12 cellular contexts compared by ENCODE assay signal in the genomic region with DNA sequence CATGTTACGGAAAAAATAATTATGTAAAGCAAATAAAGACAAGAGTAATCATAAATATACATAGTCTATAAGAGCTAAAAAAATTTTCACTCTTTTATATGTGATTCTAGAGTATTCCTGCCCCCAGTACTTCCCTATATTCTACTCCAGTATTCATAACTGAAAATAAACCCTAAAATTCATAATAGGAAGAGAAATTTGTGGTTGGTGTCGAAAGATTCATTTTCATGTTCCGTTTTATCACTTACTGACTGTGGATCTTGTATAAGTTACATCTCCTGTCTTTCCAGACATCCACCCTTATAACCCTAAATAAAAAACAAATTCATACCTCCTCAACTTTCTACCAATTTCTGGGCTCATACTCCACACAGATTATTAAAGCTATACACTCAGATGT. TPM values are rescaled to one million over a fixed set of nuclear protein-coding genes. Genes with fewer than 3 reads are reported as not detected.
DNase-seq lines count a peak whose midpoint lies in the region.
"Had no signal": no experiment of that assay in that cellular context is flagged by ENCODE, and none has a peak within 500 bp of the region (broad histone marks: within the 10 kb centered on the region; RNA-seq: fewer than 3 reads in every experiment).

No MANE protein-coding gene starts in this region.

- DNase-seq in AML-193 (lab: John Stamatoyannopoulos, UW) (peak; percentile 73 to 77), CD1c-positive myeloid dendritic cell (ENCODE audit: extremely low spot score) (peak; percentile 89), SIG-M5 treated with dmso at 0.1 percent for 504 hours (lab: John Stamatoyannopoulos, UW; ENCODE audit: unreplicated experiment) (peak; percentile 72), immature natural killer cell (no peak), globus pallidus (ENCODE audit: low spot score) (no peak), posterior cingulate gyrus (no peak)
- no peak for DNase-seq in stimulated activated CD4-positive, alpha-beta T cell treated with anti-CD3 and anti-CD28 coated beads, Interleukin-4, amount 100 ng/mL, for 4 hours
- DNase-seq: amygdala, C1 segment of cervical spinal cord, kidney, NCI-H2081 treated with DMSO at 0.1 percent for 48 hours, NCI-H774 had no signal

- peak overlapping the region; percentile 83 to 96 (median 88) for H3K27ac Mint-ChIP-seq in immature natural killer cell

- H3K4me1 Mint-ChIP-seq in immature natural killer cell = peaks cover 74 to 78% of the 10 kb centered on the region in 2 donors

- no peaks in the 10 kb centered on the region for H3K36me3 Mint-ChIP-seq in immature natural killer cell

- peaks cover 0 to 8% (median 5%) of the 10 kb centered on the region in 3 donors for H3K27me3 Mint-ChIP-seq in immature natural killer cell (ENCODE audit: low read depth in 3 of 3)

- H3K4me3 Mint-ChIP-seq in immature natural killer cell = peak overlapping the region; percentile 22 to 89 (median 53)

- peaks cover 0 to 3% (median 0%) of the 10 kb centered on the region in 6 donors for H3K9me3 Mint-ChIP-seq in immature natural killer cell

- intact Hi-C loops in posterior cingulate gyrus (cut with DNase I) = no loop called here

RNA-seq across cellular contexts. Expression of a gene that starts 16.0 kb away (rescaled TPM):
- 100 to 1,000 TPM; 270 to 399 (median 286) TPM for polyA plus RNA-seq in immature natural killer cell

Comparison
In these comparisons a context has a peak if more than half of its experiments do, and no peak if none do; other contexts are left out.
1. DNase-seq: peak in AML-193 (2 of 2), CD1c-positive myeloid dendritic cell (single experiment) and SIG-M5 treated with dmso at 0.1 percent for 504 hours (single experiment); none in immature natural killer cell (0 of 3), globus pallidus (single experiment), posterior cingulate gyrus (0 of 10) and stimulated activated CD4-positive, alpha-beta T cell treated with anti-CD3 and anti-CD28 coated beads, Interleukin-4, amount 100 ng/mL, for 4 hours (0 of 2).